In genomic region chrX:18424482-18425198, GRCh38 we compare ENCODE assay signal across 8 cellular contexts. TPM values are rescaled to one million over a fixed set of nuclear protein-coding genes. Genes with fewer than 3 reads are reported as not detected.
DNase-seq lines count a peak whose midpoint lies in the region; FAIRE-seq and TF ChIP-seq lines count a peak whose summit lies in the region.

No MANE protein-coding gene starts in this region.

- TF ChIP-seq CTCF in HL-60 (IDR thresholded peaks at IDR 0.05; ENCODE audit: insufficient read depth, low read length) (no peak), SK-N-SH (IDR thresholded peaks at IDR 0.05) (no peak)

- H3K4me1 ChIP-seq in SK-N-SH (ENCODE audit: control insufficient read depth in 1 of 2, insufficient read depth in 2 of 2, low read depth in 1 of 2, low read length in 1 of 2) (peaks cover 3 to 5% of the 10 kb centered on the region in 2 experiments; a peak in 2 of 4 replicates), small intestine (ENCODE audit: control insufficient read depth in 2 of 2, insufficient read depth in 1 of 2, low read depth in 1 of 2, low read length in 1 of 2) (no peaks in the 10 kb centered on the region)

- CTCF ChIA-PET in SK-N-SH (lab: Yijun Ruan, JAX): interaction anchor here (0.7 to 1.7 kb wide), 3 partner anchors 12 to 33 kb away, joined by 3 to 8 read pairs (median 4); no protein-coding TSS in a partner anchor

- H3K4me2 ChIP-seq in SK-N-SH: peak overlapping the region; percentile 80

- POLR2A ChIA-PET in SK-N-SH (lab: Yijun Ruan, JAX): interaction anchor here (0.7 to 2.4 kb wide), 5 partner anchors 15 to 351 kb away, joined by 3 to 17 read pairs (median 4); partner anchors contain the start of gene PPEF1

- H3K4me3 ChIP-seq in HL-60 (replicated peaks; ENCODE audit: insufficient read depth, low read length) (peak overlapping the region; percentile 57), SK-N-SH (ENCODE audit: low read depth in 2 of 2, low read length in 1 of 2) (peak overlapping the region; percentile 70 to 72), small intestine (ENCODE audit: low read depth in 1 of 2, low read length in 2 of 2) (peak overlapping the region; percentile 47 to 53)

- no peaks in the 10 kb centered on the region for H3K79me2 ChIP-seq in SK-N-SH (ENCODE audit: insufficient read depth)

- H3K9me3 ChIP-seq in SK-N-SH: no peaks in the 10 kb centered on the region
- no peaks in the 10 kb centered on the region for H3K9me3 ChIP-seq in small intestine (ENCODE audit: control insufficient read depth, low read depth)

- DNase-seq in NCI-H1694 treated with DMSO at 0.1 percent for 48 hours (lab: John Stamatoyannopoulos, UW) (peak; percentile 29), NCI-H1694 (lab: John Stamatoyannopoulos, UW) (no peak), HL-60 (ENCODE audit: low read depth in 1 of 2, low spot score in 1 of 2) (no peak), SK-N-SH (peak; percentile 57), brain pericyte (ENCODE audit: low read depth, low spot score) (peak; percentile 4), iPS-NIHi7 (ENCODE audit: extremely low spot score) (peak; percentile 43), small intestine (peak; percentile 10), KG1 (lab: John Stamatoyannopoulos, UW) (no peak)

- H3K9me2 ChIP-seq in SK-N-SH: no peaks in the 10 kb centered on the region

- no peaks in the 10 kb centered on the region for H4K20me1 ChIP-seq in SK-N-SH (ENCODE audit: insufficient read depth)

- peak overlapping the region; percentile 55; the same call in 1 of the 2 replicates for H3K9ac ChIP-seq in SK-N-SH

- peak overlapping the region; percentile 79 for H2AFZ ChIP-seq in SK-N-SH (ENCODE audit: low read depth)

- no peaks in the 10 kb centered on the region for H3K36me3 ChIP-seq in SK-N-SH (replicated peaks in 1 of 2; ENCODE audit: control insufficient read depth in 1 of 2, insufficient read depth in 2 of 2, low read length in 1 of 2)
- no peaks in the 10 kb centered on the region for H3K36me3 ChIP-seq in small intestine (ENCODE audit: control insufficient read depth in 2 of 2, insufficient read depth in 2 of 2, low read length in 2 of 2)

- no peak for FAIRE-seq in small intestine (lab: Jason Lieb, UNC)

- no peak overlapping the region for H3K27ac ChIP-seq in HL-60 (replicated peaks)
- peak overlapping the region; percentile 42 to 77; a peak in 3 of 4 replicates for H3K27ac ChIP-seq in SK-N-SH (ENCODE audit: low read depth in 2 of 2, low read length in 1 of 2)
- H3K27ac ChIP-seq in small intestine (ENCODE audit: low read depth in 1 of 2, low read length in 1 of 2): peak overlapping the region in 1 of 2 donors; percentile 41

- no peak for TF ChIP-seq EP300 in SK-N-SH (IDR thresholded peaks at IDR 0.05; ENCODE audit: borderline replicate concordance in 1 of 2, low read depth in 1 of 2, low read length in 1 of 2)

- 13% methylated on average over 27 of the region's 28 CpGs for WGBS in SK-N-SH (ENCODE audit: low lambda C conversion rate)
- 1 to 21% (median 6%) methylated on average over 17 to 28 of the region's 28 CpGs for WGBS in small intestine, 3 donors

- peaks cover 10% of the 10 kb centered on the region for H3F3A ChIP-seq in SK-N-SH (replicated peaks; ENCODE audit: insufficient read depth)

- H3K27me3 ChIP-seq in HL-60 (ENCODE audit: insufficient read depth, poor library complexity, severe bottlenecking) (peaks cover 2% of the 10 kb centered on the region), SK-N-SH (ENCODE audit: insufficient read depth) (no peaks in the 10 kb centered on the region; the same call in 1 of the 2 replicates), small intestine (ENCODE audit: control insufficient read depth in 2 of 2, insufficient read depth in 2 of 2, low read length in 2 of 2) (no peaks in the 10 kb centered on the region)

- no peak for TF ChIP-seq RAD21 in SK-N-SH (IDR thresholded peaks at IDR 0.05; ENCODE audit: low read length)

TF ChIP-seq in SK-N-SH, 30 proteins besides CTCF, POLR2A, EP300 and RAD21:
- TF ChIP-seq YY1 (IDR thresholded peaks at IDR 0.05; ENCODE audit: low read depth) (no peak), TEAD4 (IDR thresholded peaks at IDR 0.05; ENCODE audit: borderline replicate concordance, insufficient read depth) (no peak), SMC3 (IDR thresholded peaks at IDR 0.05; ENCODE audit: low read depth, low read length) (no peak), EZH2phosphoT487 (IDR thresholded peaks at IDR 0.05; ENCODE audit: borderline replicate concordance, low read depth) (no peak), SIN3A (IDR thresholded peaks at IDR 0.05; ENCODE audit: borderline replicate concordance, low read depth, low read length) (no peak), JUND (IDR thresholded peaks at IDR 0.05) (no peak), MAX (IDR thresholded peaks at IDR 0.05; ENCODE audit: low read depth) (no peak), GATA2 (CRISPR knock-in tag; IDR thresholded peaks at IDR 0.05) (0 out of 2 replicates have a peak, but pooled peaks have one; percentile 20), TAF1 (IDR thresholded peaks at IDR 0.05; ENCODE audit: borderline replicate concordance, low read depth, low read length) (no peak), MXI1 (IDR thresholded peaks at IDR 0.05; ENCODE audit: low read depth, low read length) (peak; percentile 45; the same call in 1 of the 2 replicates), PBX3 (IDR thresholded peaks at IDR 0.05) (no peak)
TF ChIP-seq in SK-N-SH: peak in this region for 2.

RNA-seq across cellular contexts. Expression of gene CDKL5, which starts 0.8 kb away (rescaled TPM):
- 1.3 and 1.9 TPM in 2 replicates for polyA plus RNA-seq in SK-N-SH (2012; rRNA removed)
- 1.5 and 1.9 TPM in 2 replicates for polyA plus RNA-seq in SK-N-SH (2012; cell fraction: cytosol; rRNA removed)
- polyA plus RNA-seq in SK-N-SH (2012; cell fraction: nucleus; rRNA removed): 2.0 and 3.8 TPM in 2 replicates
- polyA plus RNA-seq in small intestine: under 1 TPM; 0.22 to 0.78 (median 0.27) TPM

Comparison
In these comparisons a context has a peak if more than half of its experiments do, and no peak if none do; other contexts are left out.
1. DNase-seq: peak in NCI-H1694 treated with DMSO at 0.1 percent for 48 hours (single experiment), SK-N-SH (single experiment), brain pericyte (single experiment), iPS-NIHi7 (single experiment) and small intestine (single experiment); none in NCI-H1694 (single experiment), HL-60 (0 of 2) and KG1 (single experiment).
2. Peak in every context shown above with its lines, with median percentiles within 50 percentile points of each other: H3K4me3 ChIP-seq.